8 cellular contexts compared by ENCODE assay signal in the genomic region with DNA sequence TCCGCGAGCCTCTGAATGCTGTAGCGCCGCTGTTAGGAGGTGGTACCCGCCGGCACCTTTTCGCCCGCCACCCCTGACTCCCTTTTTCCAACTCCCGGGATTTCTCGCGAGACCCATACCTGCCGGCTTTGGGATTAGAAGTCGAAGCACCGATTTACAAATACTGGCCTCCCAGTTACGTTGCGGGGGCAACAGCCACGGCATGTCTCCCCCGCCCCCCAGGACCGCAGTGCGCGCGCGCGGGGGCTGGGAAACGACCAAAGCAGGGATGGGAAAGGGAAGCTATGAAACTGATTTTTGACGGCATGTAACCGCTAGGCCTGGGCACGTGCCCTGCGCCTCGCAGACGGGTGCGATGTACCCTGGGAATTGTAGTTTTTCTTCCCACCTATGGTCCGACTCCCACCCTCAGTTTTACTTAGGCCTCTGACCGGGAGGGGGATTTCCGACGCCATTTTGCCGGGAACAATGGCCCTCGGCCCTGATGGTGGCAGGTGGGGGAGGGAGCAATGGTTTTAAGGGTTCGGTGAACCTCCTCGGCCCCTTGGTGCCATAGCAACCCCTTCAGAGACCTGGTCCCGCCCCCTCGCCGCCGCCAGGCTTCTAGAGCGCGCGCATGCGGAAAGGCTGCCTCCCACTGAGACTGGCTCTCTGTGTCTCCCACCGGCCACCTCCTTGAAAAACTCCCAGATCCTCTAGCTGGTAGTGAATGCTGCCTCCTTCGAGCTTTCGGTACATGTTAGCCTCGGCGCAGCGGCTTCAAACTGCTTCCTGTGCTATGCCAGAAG. TPM values are rescaled to one million over a fixed set of nuclear protein-coding genes. Genes with fewer than 3 reads are reported as not detected.
DNase-seq lines count a peak whose midpoint lies in the region; ATAC-seq and TF ChIP-seq lines count a peak whose summit lies in the region.

No MANE protein-coding gene starts in this region.

- POLR2A ChIA-PET in AG04450 (lab: Yijun Ruan, JAX), result no interaction called here

- 43% methylated on average over 53 of the region's 54 CpGs; no CpG with 5 or more reads in 1 of the 2 donors for WGBS in upper lobe of left lung, 2 donors

- H3K27ac Mint-ChIP-seq in activated naive CD8-positive, alpha-beta T cell, result no peak overlapping the region

- no peak for TF ChIP-seq EP300 in upper lobe of left lung (IDR thresholded peaks at IDR 0.05)

- peaks cover 3% of the 10 kb centered on the region for H3K27me3 Mint-ChIP-seq in activated naive CD8-positive, alpha-beta T cell

- no peaks in the 10 kb centered on the region for H3K36me3 Mint-ChIP-seq in activated naive CD8-positive, alpha-beta T cell

- peak overlapping the region; percentile 90 for H3K4me3 Mint-ChIP-seq in activated naive CD8-positive, alpha-beta T cell

- DNase-seq in AG04450 (ENCODE audit: low read depth, low spot score), result peak; percentile 1
- peak; percentile 52 for DNase-seq in NCI-H82 treated with DMSO at 0.1 percent for 48 hours (lab: John Stamatoyannopoulos, UW; ENCODE audit: unreplicated experiment)
- DNase-seq in globus pallidus (ENCODE audit: low spot score), result peak; percentile 76
- no peak for DNase-seq in omental fat pad (ENCODE audit: low spot score)
- peak; percentile 24 to 87 for DNase-seq in upper lobe of left lung

- peaks cover 0 to 6% (median 4%) of the 10 kb centered on the region in 4 donors for H3K4me1 ChIP-seq in upper lobe of left lung

- CTCF ChIA-PET in AG04450 (lab: Charles Lee), result no interaction called here

- H3K27ac ChIP-seq in AG04450 (ENCODE audit: low read depth, low read length), result peak overlapping the region; percentile 68
- H3K27ac ChIP-seq in upper lobe of left lung, result peak overlapping the region in 2 of 4 donors; percentile 40 to 64

- H3K9me3 ChIP-seq in AG04450 (ENCODE audit: control insufficient read depth, insufficient read depth, low read length) (peaks cover 8% of the 10 kb centered on the region; the same call in 1 of the 2 replicates), upper lobe of left lung (no peaks in the 10 kb centered on the region)

- no peaks in the 10 kb centered on the region for H3K27me3 ChIP-seq in AG04450 (ENCODE audit: control insufficient read depth, insufficient read depth, low read length)
- no peaks in the 10 kb centered on the region for H3K27me3 ChIP-seq in upper lobe of left lung

- no peaks in the 10 kb centered on the region for H3K36me3 ChIP-seq in upper lobe of left lung

- peak overlapping the region; percentile 62 for H3K4me3 ChIP-seq in AG04450 (ENCODE audit: low read depth, low read length)
- H3K4me3 ChIP-seq in upper lobe of left lung, result peak overlapping the region in 3 of 4 donors; percentile 42 to 55 (median 51)

- ATAC-seq in HG02610 (IDR thresholded peaks at IDR 0.05; ENCODE audit: unreplicated experiment) (peak; percentile 77), omental fat pad (ENCODE audit: low FRiP score) (peak; percentile 21), upper lobe of left lung (ENCODE audit: low FRiP score in 2 of 2) (peak; percentile 27 to 49), GM21528 (IDR thresholded peaks at IDR 0.05; ENCODE audit: low FRiP score, unreplicated experiment) (no peak)

- no peak for TF ChIP-seq CTCF in AG04450 (IDR thresholded peaks at IDR 0.05; ENCODE audit: low read depth, low read length)
- TF ChIP-seq CTCF in omental fat pad (IDR thresholded peaks at IDR 0.05), result no peak
- TF ChIP-seq CTCF in upper lobe of left lung (IDR thresholded peaks at IDR 0.05), result no peak

- H3K9me3 Mint-ChIP-seq in activated naive CD8-positive, alpha-beta T cell (ENCODE audit: low read depth), result no peaks in the 10 kb centered on the region

- peaks cover 22% of the 10 kb centered on the region for H3K4me1 Mint-ChIP-seq in activated naive CD8-positive, alpha-beta T cell (ENCODE audit: low read depth)

- TF ChIP-seq POLR2A in upper lobe of left lung (IDR thresholded peaks at IDR 0.05), result no peak

RNA-seq across cellular contexts. Expression of gene WNK3, which starts 0.8 kb away (rescaled TPM):
- polyA plus RNA-seq in AG04450 (2011; rRNA removed), result 0.63 and 0.82 TPM in 2 replicates
- polyA minus RNA-seq in AG04450 (2011; rRNA and poly(A)+ RNA removed), result 1.6 and 2.2 TPM in 2 replicates
- total RNA-seq in omental fat pad (1 to 10 TPM; 1.4 to 2.7 (median 1.6) TPM), upper lobe of left lung (1 to 10 TPM in 2 of 6 donors, under 1 TPM in 4; 0.84 to 1.4 (median 0.90) TPM)
